Comparison of ENCODE assay signal across 11 cellular contexts in genomic region chr5:1010641-1011046, GRCh38. TPM values are rescaled to one million over a fixed set of nuclear protein-coding genes. Genes with fewer than 3 reads are reported as not detected.
DNase-seq lines count a peak whose midpoint lies in the region; ATAC-seq and TF ChIP-seq lines count a peak whose summit lies in the region.
"Had no signal": no experiment of that assay in that cellular context is flagged by ENCODE, and none has a peak within 500 bp of the region (broad histone marks: within the 10 kb centered on the region; RNA-seq: fewer than 3 reads in every experiment).

No MANE protein-coding gene starts in this region.

- dilution Hi-C loops in IMR-90 (cut with HindIII; ENCODE audit: low sequenced_read_pairs, unreplicated experiment): no loop called here

- no peak overlapping the region for H3K18ac ChIP-seq in IMR-90 (ENCODE audit: low read depth, low read length)

- peak in 1 of 5 donors; percentile 29 for DNase-seq in CD8-positive, alpha-beta memory T cell
- DNase-seq in IMR-90 (no peak), nephron progenitor cell (no peak), GM13976 (ENCODE audit: low spot score) (no peak), A172 (ENCODE audit: low spot score) (no peak), brain microvascular endothelial cell (no peak)
- DNase-seq in activated T-helper 1 cell treated with anti-CD3 and anti-CD28 coated beads, Interleukin-12 subunit alpha, Interleukin-12 subunit beta, Interleukin-2, Interleukin-4 antibody, amounts not matched to agents 30 ng/mL and 10 ng/mL and 1 ng/mL, durations not matched to agents 14 hours and 24 hours and 36 hours (ENCODE audit: low spot score): no peak
- DNase-seq: substantia nigra had no signal

- no peaks in the 10 kb centered on the region for H3K79me1 ChIP-seq in IMR-90 (ENCODE audit: low read depth in 1 of 2, low read length in 2 of 2)

- H2BK120ac ChIP-seq in IMR-90 (ENCODE audit: low read depth, low read length): no peak overlapping the region

- intact Hi-C loops in IMR-90 (cut with micrococcal nuclease): no loop called here
- intact Hi-C loops in activated T-helper 1 cell treated with anti-CD3 and anti-CD28 coated beads, Interleukin-12 subunit alpha, Interleukin-12 subunit beta, Interleukin-2, Interleukin-4 antibody, amounts not matched to agents 30 ng/mL and 10 ng/mL and 1 ng/mL, durations not matched to agents 14 hours and 24 hours and 36 hours (cut with micrococcal nuclease): loop anchor here (1.0 kb wide), 1 partner anchor 87 kb away; no protein-coding TSS in a partner anchor

- H3K4me3 ChIP-seq in CD8-positive, alpha-beta memory T cell (ENCODE audit: low read length): no peak overlapping the region
- no peak overlapping the region for H3K4me3 ChIP-seq in IMR-90 (ENCODE audit: insufficient read depth, low read depth, low read length)
- no peak overlapping the region for H3K4me3 ChIP-seq in brain microvascular endothelial cell (ENCODE audit: low read depth, low read length)
- H3K4me3 ChIP-seq: prostate gland had no signal

- no peak overlapping the region for H4K91ac ChIP-seq in IMR-90 (ENCODE audit: insufficient read depth, low read depth, low read length)

- TF ChIP-seq CTCF in IMR-90 (conservative IDR thresholded peaks at IDR 0.05; ENCODE audit: low read depth, low read length) (no peak), nephron progenitor cell (IDR thresholded peaks at IDR 0.05) (no peak), GM13976 (IDR thresholded peaks at IDR 0.05; ENCODE audit: borderline replicate concordance, control extremely low read depth, extremely low read depth, insufficient read depth, missing control alignments) (no peak), brain microvascular endothelial cell (IDR thresholded peaks at IDR 0.05; ENCODE audit: low read depth, low read length, missing control alignments) (no peak)

- no peak for TF ChIP-seq POLR2A in IMR-90 (IDR thresholded peaks at IDR 0.05; ENCODE audit: low read depth, low read length)

- peak overlapping the region; percentile 32 for H2AFZ ChIP-seq in IMR-90 (replicated peaks; ENCODE audit: low read length, poor library complexity)

- POLR2A ChIA-PET in CD8-positive, alpha-beta memory T cell (lab: Charles Lee): no interaction called here
- POLR2A ChIA-PET in IMR-90 (lab: Charles Lee; ENCODE audit: unreplicated experiment): no interaction called here

- 55% methylated on average over 4 of the region's 13 CpGs; no CpG with 5 or more reads in 1 of the 2 experiments for WGBS in IMR-90 (ENCODE audit: extremely low coverage in 2 of 2, insufficient read length in 1 of 2), 2 experiments

- H3K9me3 Mint-ChIP-seq in CD8-positive, alpha-beta memory T cell: no peaks in the 10 kb centered on the region
- H3K9me3 Mint-ChIP-seq in activated T-helper 1 cell treated with anti-CD3 and anti-CD28 coated beads, Interleukin-12 subunit alpha, Interleukin-12 subunit beta, Interleukin-2, Interleukin-4 antibody, amounts not matched to agents 30 ng/mL and 10 ng/mL and 1 ng/mL, durations not matched to agents 14 hours and 24 hours and 36 hours: no peaks in the 10 kb centered on the region
- no peaks in the 10 kb centered on the region for H3K9me3 Mint-ChIP-seq in nephron progenitor cell
- H3K9me3 Mint-ChIP-seq: activated CD4-positive, alpha-beta memory T cell treated with anti-CD3 and anti-CD28 coated beads, Interleukin-2, amount 10 ng/mL, durations not matched to agents 7 days and 5 days had no signal

- in situ Hi-C loops in IMR-90 (cut with MboI; ENCODE audit: low sequenced_read_pairs): no loop called here
- in situ Hi-C loops in GM13976 (cut with MboI; ENCODE audit: low sequenced_read_pairs, unreplicated experiment): no loop called here
- in situ Hi-C loops in brain microvascular endothelial cell (cut with HindIII; ENCODE audit: low pct_ligation_motif_present, low sequenced_read_pairs): no loop called here

- no peaks in the 10 kb centered on the region for H3K36me3 Mint-ChIP-seq in CD8-positive, alpha-beta memory T cell
- H3K36me3 Mint-ChIP-seq in activated T-helper 1 cell treated with anti-CD3 and anti-CD28 coated beads, Interleukin-12 subunit alpha, Interleukin-12 subunit beta, Interleukin-2, Interleukin-4 antibody, amounts not matched to agents 30 ng/mL and 10 ng/mL and 1 ng/mL, durations not matched to agents 14 hours and 24 hours and 36 hours (ENCODE audit: low read depth): no peaks in the 10 kb centered on the region
- no peaks in the 10 kb centered on the region for H3K36me3 Mint-ChIP-seq in nephron progenitor cell (ENCODE audit: low read depth)

- no peaks in the 10 kb centered on the region for H3K36me3 ChIP-seq in CD8-positive, alpha-beta memory T cell (ENCODE audit: insufficient read depth, low read length)
- H3K36me3 ChIP-seq in IMR-90 (ENCODE audit: control insufficient read depth, insufficient read depth, low read length) (no peaks in the 10 kb centered on the region), brain microvascular endothelial cell (replicated peaks) (no peaks in the 10 kb centered on the region)
- H3K36me3 ChIP-seq: prostate gland had no signal

- no peak overlapping the region for H3K4ac ChIP-seq in IMR-90 (ENCODE audit: low read depth, low read length)

- no peaks in the 10 kb centered on the region for H3K9me1 ChIP-seq in IMR-90 (ENCODE audit: insufficient read depth, low read length)

- H4K5ac ChIP-seq in IMR-90 (ENCODE audit: low read depth, low read length): no peak overlapping the region

- no peak for ATAC-seq in IMR-90 (ENCODE audit: low read depth)
- no peak for ATAC-seq in GM21515 (IDR thresholded peaks at IDR 0.05; ENCODE audit: unreplicated experiment)

- H2AK5ac ChIP-seq in IMR-90 (ENCODE audit: low read depth, low read length): no peak overlapping the region

- TF ChIP-seq RAD21 in IMR-90 (IDR thresholded peaks at IDR 0.05; ENCODE audit: low read length): no peak

- peaks cover 4 to 17% (median 6%) of the 10 kb centered on the region in 3 donors for H3K4me1 Mint-ChIP-seq in CD8-positive, alpha-beta memory T cell
- peaks cover 17% of the 10 kb centered on the region for H3K4me1 Mint-ChIP-seq in activated T-helper 1 cell treated with anti-CD3 and anti-CD28 coated beads, Interleukin-12 subunit alpha, Interleukin-12 subunit beta, Interleukin-2, Interleukin-4 antibody, amounts not matched to agents 30 ng/mL and 10 ng/mL and 1 ng/mL, durations not matched to agents 14 hours and 24 hours and 36 hours (ENCODE audit: low read depth)
- H3K4me1 Mint-ChIP-seq in nephron progenitor cell: peaks cover 31% of the 10 kb centered on the region

- H3K56ac ChIP-seq in IMR-90 (ENCODE audit: extremely low read depth, insufficient read depth, low read length): no peak overlapping the region

- no peak overlapping the region for H3K9ac ChIP-seq in IMR-90 (ENCODE audit: low read depth, low read length)

- H3K27me3 ChIP-seq in CD8-positive, alpha-beta memory T cell (ENCODE audit: insufficient read depth, low read length, poor library complexity, severe bottlenecking): peaks cover 41% of the 10 kb centered on the region
- H3K27me3 ChIP-seq in IMR-90 (ENCODE audit: control insufficient read depth, insufficient read depth, low read length) (peaks cover 71% of the 10 kb centered on the region), brain microvascular endothelial cell (replicated peaks) (peaks cover 55% of the 10 kb centered on the region)

- CTCF ChIA-PET in CD8-positive, alpha-beta memory T cell (lab: Charles Lee): no interaction called here
- CTCF ChIA-PET in IMR-90 (lab: Yijun Ruan, JAX): interaction anchor here (2.1 kb wide), 1 partner anchor 76 kb away, joined by 6 read pairs; no protein-coding TSS in a partner anchor

- peaks cover 32 to 51% of the 10 kb centered on the region in 2 donors for H3K27me3 Mint-ChIP-seq in CD8-positive, alpha-beta memory T cell
- peaks cover 32% of the 10 kb centered on the region for H3K27me3 Mint-ChIP-seq in activated T-helper 1 cell treated with anti-CD3 and anti-CD28 coated beads, Interleukin-12 subunit alpha, Interleukin-12 subunit beta, Interleukin-2, Interleukin-4 antibody, amounts not matched to agents 30 ng/mL and 10 ng/mL and 1 ng/mL, durations not matched to agents 14 hours and 24 hours and 36 hours (ENCODE audit: insufficient read depth)
- H3K27me3 Mint-ChIP-seq in nephron progenitor cell (ENCODE audit: low read depth, poor library complexity): peaks cover 52% of the 10 kb centered on the region

- H3K27ac ChIP-seq in CD8-positive, alpha-beta memory T cell (ENCODE audit: low read depth, low read length): no peak overlapping the region
- H3K27ac ChIP-seq in IMR-90 (ENCODE audit: insufficient read depth, low read length) (no peak overlapping the region), brain microvascular endothelial cell (no peak overlapping the region)
- H3K27ac ChIP-seq: prostate gland had no signal

- no peak overlapping the region for H3K4me2 ChIP-seq in IMR-90 (ENCODE audit: low read depth, low read length)

- no peak overlapping the region for H3K14ac ChIP-seq in IMR-90 (replicated peaks; ENCODE audit: low read depth, low read length)

- H3K9me3 ChIP-seq in CD8-positive, alpha-beta memory T cell (ENCODE audit: low read length): no peaks in the 10 kb centered on the region
- no peaks in the 10 kb centered on the region for H3K9me3 ChIP-seq in IMR-90 (ENCODE audit: control insufficient read depth, insufficient read depth, low read length)
- H3K9me3 ChIP-seq: prostate gland had no signal

- H2BK15ac ChIP-seq in IMR-90 (ENCODE audit: low read depth, low read length): no peak overlapping the region

- no peak overlapping the region for H2AK9ac ChIP-seq in IMR-90 (replicated peaks; ENCODE audit: low read depth, low read length, poor library complexity)

- H3K27ac Mint-ChIP-seq in CD8-positive, alpha-beta memory T cell: no peak overlapping the region
- H3K27ac Mint-ChIP-seq in activated T-helper 1 cell treated with anti-CD3 and anti-CD28 coated beads, Interleukin-12 subunit alpha, Interleukin-12 subunit beta, Interleukin-2, Interleukin-4 antibody, amounts not matched to agents 30 ng/mL and 10 ng/mL and 1 ng/mL, durations not matched to agents 14 hours and 24 hours and 36 hours: no peak overlapping the region
- no peak overlapping the region for H3K27ac Mint-ChIP-seq in nephron progenitor cell
- H3K27ac Mint-ChIP-seq: activated CD4-positive, alpha-beta memory T cell treated with anti-CD3 and anti-CD28 coated beads, Interleukin-2, amount 10 ng/mL, durations not matched to agents 7 days and 5 days had no signal

- H3K23ac ChIP-seq in IMR-90 (ENCODE audit: low read depth, low read length): no peak overlapping the region

- H2BK20ac ChIP-seq in IMR-90 (ENCODE audit: low read depth, low read length): no peak overlapping the region

- H3K4me3 Mint-ChIP-seq in CD8-positive, alpha-beta memory T cell: peak overlapping the region in 6 of 7 donors; percentile 34 to 90 (median 44)
- peak overlapping the region; percentile 40 for H3K4me3 Mint-ChIP-seq in activated T-helper 1 cell treated with anti-CD3 and anti-CD28 coated beads, Interleukin-12 subunit alpha, Interleukin-12 subunit beta, Interleukin-2, Interleukin-4 antibody, amounts not matched to agents 30 ng/mL and 10 ng/mL and 1 ng/mL, durations not matched to agents 14 hours and 24 hours and 36 hours
- peak overlapping the region; percentile 73 for H3K4me3 Mint-ChIP-seq in nephron progenitor cell
- H3K4me3 Mint-ChIP-seq: activated CD4-positive, alpha-beta memory T cell treated with anti-CD3 and anti-CD28 coated beads, Interleukin-2, amount 10 ng/mL, durations not matched to agents 7 days and 5 days had no signal

- BruUV-seq in IMR-90 (replicated peaks; lab: Mats Ljungman, UMichigan): no TSS peak

- H2BK5ac ChIP-seq in IMR-90 (ENCODE audit: low read depth, low read length, poor library complexity, severe bottlenecking): no peak overlapping the region

- H3K4me1 ChIP-seq in CD8-positive, alpha-beta memory T cell (ENCODE audit: insufficient read depth, low read length): peaks cover 8% of the 10 kb centered on the region
- no peaks in the 10 kb centered on the region; the same call in 1 of the 2 replicates for H3K4me1 ChIP-seq in IMR-90 (ENCODE audit: control insufficient read depth, insufficient read depth, low read length)

- no peaks in the 10 kb centered on the region for H4K20me1 ChIP-seq in IMR-90 (ENCODE audit: insufficient read depth, low read length)

- H4K8ac ChIP-seq in IMR-90 (ENCODE audit: low read depth in 2 of 2, low read length in 2 of 2): no peak overlapping the region

RNA-seq across cellular contexts. Expression of gene NKD2, which starts 2.0 kb away (rescaled TPM):
- total RNA-seq in CD8-positive, alpha-beta memory T cell: under 1 TPM; 0.20 to 0.48 TPM
- polyA plus RNA-seq in CD8-positive, alpha-beta memory T cell: not detected
- total RNA-seq in IMR-90 (2012; rRNA removed): not detected in 2 replicates
- not detected in 2 replicates for polyA plus RNA-seq in IMR-90 (2012; rRNA removed)
- polyA plus RNA-seq in IMR-90 (2012; cell fraction: cytosol; rRNA removed): not detected in 2 replicates
- not detected in 2 replicates for polyA plus RNA-seq in IMR-90 (2012; cell fraction: nucleus; rRNA removed; ENCODE audit: low replicate concordance)
- total RNA-seq in activated T-helper 1 cell treated with anti-CD3 and anti-CD28 coated beads, Interleukin-12 subunit alpha, Interleukin-12 subunit beta, Interleukin-2, Interleukin-4 antibody, amounts not matched to agents 30 ng/mL and 10 ng/mL and 1 ng/mL, durations not matched to agents 14 hours and 24 hours and 36 hours: 2.9 and 3.2 TPM in 2 replicates
- total RNA-seq in A172 (2014; rRNA removed; shearing (Covaris generic)): 4.3 TPM in 1 of 2 replicates, not detected in the other
